ENCODE assay signal across 1 cellular context in genomic region chr11:2944530-2944929, GRCh38.
TF ChIP-seq lines count a peak whose summit lies in the region.

No MANE protein-coding gene starts in this region.

TF ChIP-seq in endothelial cell of umbilical vein, 7 proteins besides CTCF, POLR2A, EP300 and RAD21:
- TF ChIP-seq MYC (IDR thresholded peaks at IDR 0.05; ENCODE audit: low read depth, low read length) (no peak), GATA2 (IDR thresholded peaks at IDR 0.05; ENCODE audit: insufficient read depth, insufficient read length, low read depth, low read length) (no peak), EZH2 (IDR thresholded peaks at IDR 0.05; ENCODE audit: borderline replicate concordance, low read depth, low read length, severe bottlenecking) (no peak), MAX (IDR thresholded peaks at IDR 0.05; ENCODE audit: insufficient read depth, insufficient read length) (no peak), POLR2AphosphoS5 (IDR thresholded peaks at IDR 0.05; ENCODE audit: insufficient read depth, low read depth, low read length) (no peak), FOS (IDR thresholded peaks at IDR 0.05; ENCODE audit: borderline replicate concordance, insufficient read depth, low read length) (no peak)
